Comparison of ENCODE assay signal across 10 cellular contexts in the genomic region with DNA sequence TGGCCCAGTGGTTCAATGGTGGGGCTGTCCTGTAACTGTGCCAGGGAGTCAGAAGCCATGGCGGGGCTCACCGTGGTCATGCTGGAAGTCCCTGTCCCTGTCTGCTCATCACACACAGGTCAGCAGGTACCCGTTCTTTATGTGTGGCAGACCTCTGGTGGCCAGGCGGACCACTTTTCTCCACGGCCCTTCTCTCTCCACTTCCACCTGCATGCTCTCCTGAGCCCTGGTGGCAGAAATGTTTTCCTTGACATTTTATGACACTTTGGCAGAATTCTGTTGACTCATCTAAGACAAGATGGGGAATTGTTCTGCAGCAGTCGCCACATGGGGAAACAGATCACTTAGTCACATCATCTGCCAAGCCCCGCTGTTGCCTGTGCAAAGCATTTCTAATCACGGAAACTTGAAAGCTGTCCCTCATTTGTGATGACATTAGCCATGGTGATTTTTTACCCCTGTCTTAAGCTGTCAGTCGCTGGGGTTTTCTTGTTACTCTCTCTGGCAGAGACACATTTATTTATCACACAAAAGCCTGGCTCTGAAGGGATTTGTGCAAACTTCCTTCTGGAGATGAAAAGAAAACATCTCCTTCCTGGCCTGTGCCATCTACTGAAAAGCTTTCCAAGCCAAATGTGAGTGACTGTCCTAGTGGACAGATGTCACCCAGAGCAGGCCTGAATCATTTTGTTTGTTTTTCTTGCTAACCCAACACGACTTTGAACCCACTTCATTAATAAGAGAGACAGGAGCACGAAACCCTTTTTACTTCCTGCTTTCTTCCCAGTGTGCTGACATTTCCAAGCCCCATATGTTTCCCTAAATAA. TPM values are rescaled to one million over a fixed set of nuclear protein-coding genes. Genes with fewer than 3 reads are reported as not detected.
DNase-seq lines count a peak whose midpoint lies in the region; ATAC-seq lines count a peak whose summit lies in the region.
"Had no signal": no experiment of that assay in that cellular context is flagged by ENCODE, and none has a peak within 500 bp of the region (broad histone marks: within the 10 kb centered on the region; RNA-seq: fewer than 3 reads in every experiment).

No MANE protein-coding gene starts in this region.

- DNase-seq in activated naive CD8-positive, alpha-beta T cell treated with anti-CD3 and anti-CD28 coated beads for 36 hours = no peak
- no peak for DNase-seq in activated naive CD8-positive, alpha-beta T cell treated with anti-CD3 and anti-CD28 coated beads, Interleukin-2, amount 50 U/mL, for 24 hours
- peak; percentile 11 for DNase-seq in SHP77 treated with DMSO at 0.1 percent for 48 hours (lab: John Stamatoyannopoulos, UW)
- peak; percentile 57 for DNase-seq in left lobe of liver (ENCODE audit: low spot score)
- DNase-seq in NCI-H128 (lab: John Stamatoyannopoulos, UW; ENCODE audit: unreplicated experiment) = no peak
- DNase-seq in Kasumi-1 (lab: John Stamatoyannopoulos, UW) = no peak
- DNase-seq in NCI-H2227 (lab: John Stamatoyannopoulos, UW; ENCODE audit: unreplicated experiment) = no peak
- DNase-seq in nucleus accumbens (lab: John Stamatoyannopoulos, UW) = no peak
- DNase-seq: lower lobe of right lung, SW 1271 had no signal

- H3K4me3 Mint-ChIP-seq in activated naive CD8-positive, alpha-beta T cell treated with anti-CD3 and anti-CD28 coated beads for 36 hours = no peak overlapping the region
- H3K4me3 Mint-ChIP-seq in activated naive CD8-positive, alpha-beta T cell treated with anti-CD3 and anti-CD28 coated beads, Interleukin-2, amount 50 U/mL, for 24 hours = no peak overlapping the region

- H3K4me1 Mint-ChIP-seq in activated naive CD8-positive, alpha-beta T cell treated with anti-CD3 and anti-CD28 coated beads for 36 hours = peaks cover 9% of the 10 kb centered on the region
- peaks cover 38% of the 10 kb centered on the region for H3K4me1 Mint-ChIP-seq in activated naive CD8-positive, alpha-beta T cell treated with anti-CD3 and anti-CD28 coated beads, Interleukin-2, amount 50 U/mL, for 24 hours

- ATAC-seq in activated naive CD8-positive, alpha-beta T cell treated with anti-CD3 and anti-CD28 coated beads, Interleukin-2, amount 50 U/mL, for 24 hours = no peak
- peak; percentile 95 for ATAC-seq in left lobe of liver
- ATAC-seq: lower lobe of right lung had no signal

- H3K36me3 Mint-ChIP-seq in activated naive CD8-positive, alpha-beta T cell treated with anti-CD3 and anti-CD28 coated beads for 36 hours = peaks cover 6% of the 10 kb centered on the region
- peaks cover 7% of the 10 kb centered on the region for H3K36me3 Mint-ChIP-seq in activated naive CD8-positive, alpha-beta T cell treated with anti-CD3 and anti-CD28 coated beads, Interleukin-2, amount 50 U/mL, for 24 hours (ENCODE audit: low read depth)

- H3K9me3 Mint-ChIP-seq in activated naive CD8-positive, alpha-beta T cell treated with anti-CD3 and anti-CD28 coated beads for 36 hours = peaks cover 17% of the 10 kb centered on the region
- peaks cover 14% of the 10 kb centered on the region for H3K9me3 Mint-ChIP-seq in activated naive CD8-positive, alpha-beta T cell treated with anti-CD3 and anti-CD28 coated beads, Interleukin-2, amount 50 U/mL, for 24 hours

- peak overlapping the region; percentile 25 for H3K27ac Mint-ChIP-seq in activated naive CD8-positive, alpha-beta T cell treated with anti-CD3 and anti-CD28 coated beads for 36 hours
- H3K27ac Mint-ChIP-seq in activated naive CD8-positive, alpha-beta T cell treated with anti-CD3 and anti-CD28 coated beads, Interleukin-2, amount 50 U/mL, for 24 hours = no peak overlapping the region

- H3K27me3 Mint-ChIP-seq in activated naive CD8-positive, alpha-beta T cell treated with anti-CD3 and anti-CD28 coated beads for 36 hours = no peaks in the 10 kb centered on the region
- H3K27me3 Mint-ChIP-seq in activated naive CD8-positive, alpha-beta T cell treated with anti-CD3 and anti-CD28 coated beads, Interleukin-2, amount 50 U/mL, for 24 hours = no peaks in the 10 kb centered on the region

RNA-seq across cellular contexts. Expression of a gene that starts 38.8 kb away (rescaled TPM):
- total RNA-seq in activated naive CD8-positive, alpha-beta T cell treated with anti-CD3 and anti-CD28 coated beads for 36 hours = 10 to 100 TPM; 41.8 to 45.1 TPM
- total RNA-seq in left lobe of liver = 12.8 TPM

Comparison
In these comparisons a context has a peak if more than half of its experiments do, and no peak if none do; other contexts are left out.
1. DNase-seq: peak in SHP77 treated with DMSO at 0.1 percent for 48 hours (single experiment) and left lobe of liver (single experiment); none in activated naive CD8-positive, alpha-beta T cell treated with anti-CD3 and anti-CD28 coated beads for 36 hours (single experiment), activated naive CD8-positive, alpha-beta T cell treated with anti-CD3 and anti-CD28 coated beads, Interleukin-2, amount 50 U/mL, for 24 hours (single experiment), NCI-H128 (single experiment), Kasumi-1 (0 of 2), NCI-H2227 (single experiment) and nucleus accumbens (0 of 56).